ENCODE assay signal across 1 cellular context in genomic region chr3:94004301-94004910, GRCh38.
TF ChIP-seq lines count a peak whose summit lies in the region.

No MANE protein-coding gene starts in this region.

TF ChIP-seq in IMR-90, 13 proteins besides CTCF, POLR2A, EP300 and RAD21:
- TF ChIP-seq CHD1 (IDR thresholded peaks at IDR 0.05; ENCODE audit: low read depth, low read length), result no peak
- TF ChIP-seq SMC3 (IDR thresholded peaks at IDR 0.05; ENCODE audit: low read depth, low read length), result peak; percentile 67
- no peak for TF ChIP-seq FOS (IDR thresholded peaks at IDR 0.05; ENCODE audit: low read depth, low read length)
